ENCODE assay signal across 26 cellular contexts in genomic region chr7:101522021-101522420, GRCh38.
"Had no signal": no experiment of that assay in that cellular context is flagged by ENCODE, and none has a peak within 500 bp of the region (broad histone marks: within the 10 kb centered on the region; RNA-seq: fewer than 3 reads in every experiment).

No MANE protein-coding gene starts in this region.

- ATAC-seq: effector memory CD8-positive, alpha-beta T cell; esophagus mucosa; gastrocnemius medialis; heart right ventricle; left cardiac atrium; left ventricle myocardium superior; naive thymus-derived CD4-positive, alpha-beta T cell had no signal

- H3K4me1 ChIP-seq: colonic mucosa, heart right ventricle, left lung, lower lobe of right lung had no signal

- H3K9me3 ChIP-seq: colonic mucosa, esophagus squamous epithelium, gastrocnemius medialis, left lung had no signal

- FAIRE-seq: endometrium, islet of Langerhans, keratinocyte had no signal

- H3K27ac ChIP-seq: colonic mucosa, epithelial cell of prostate, esophagus squamous epithelium, gastrocnemius medialis, heart right ventricle, left lung, lower lobe of right lung had no signal

- H3K4me3 ChIP-seq: colonic mucosa, esophagus squamous epithelium, gastrocnemius medialis, heart right ventricle, left lung, lower lobe of right lung had no signal

- DNase-seq: colonic mucosa; cortex of kidney; effector CD8-positive, alpha-beta T cell; effector memory CD8-positive, alpha-beta T cell; endodermal cell; erythroblast; esophagus squamous epithelium; foreskin fibroblast; foreskin melanocyte; gastrocnemius medialis; glutamatergic neuron; head of caudate nucleus; heart right ventricle; hippocampal formation; left cardiac atrium; left lung; left ventricle myocardium superior; lower lobe of right lung; mesendoderm; midbrain; naive thymus-derived CD4-positive, alpha-beta T cell had no signal
